In the genomic region with DNA sequence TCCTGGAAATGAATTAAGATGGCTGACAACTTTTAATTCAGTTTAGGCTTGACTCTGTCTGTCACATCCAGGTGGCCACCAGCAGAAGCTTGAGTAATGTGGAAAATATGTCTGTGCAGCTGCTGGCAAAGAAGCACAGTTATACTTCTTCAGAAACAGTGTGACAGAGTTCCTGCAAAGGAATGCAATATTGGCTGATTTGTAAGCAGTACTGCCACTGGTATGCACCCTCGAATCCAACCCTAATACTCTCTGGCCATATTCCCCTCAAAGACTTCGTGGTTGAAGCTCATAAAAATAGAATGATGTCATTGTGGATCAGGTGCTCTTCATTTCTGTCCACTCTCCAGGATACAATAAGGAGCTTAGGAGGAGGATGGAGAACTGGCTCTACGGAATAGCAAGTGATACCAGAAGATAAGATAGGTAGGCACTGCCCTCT, we compare ENCODE assay signal across 8 cellular contexts.
A peak's percentile ranks its signal among the peaks of the same experiment; 100 is the strongest.
DNase-seq lines count a peak whose midpoint lies in the region; ATAC-seq and TF ChIP-seq lines count a peak whose summit lies in the region.

No MANE protein-coding gene starts in this region.

- H3K9ac ChIP-seq in stomach smooth muscle (ENCODE audit: low read length in 2 of 2): no peak overlapping the region

- BruUV-seq in OCI-LY7 (replicated peaks; lab: Mats Ljungman, UMichigan): no TSS peak

- H3K79me2 ChIP-seq in OCI-LY7 (ENCODE audit: insufficient read depth, low read depth, low read length): peaks cover 8% of the 10 kb centered on the region; the same call in 1 of the 2 replicates

- intact Hi-C loops in OCI-LY7 (cut with micrococcal nuclease; ENCODE audit: unreplicated experiment): no loop called here

- peaks cover 2% of the 10 kb centered on the region for H3K36me3 Mint-ChIP-seq in activated CD8-positive, alpha-beta memory T cell treated with anti-CD3 and anti-CD28 coated beads, Interleukin-2, amount 10 ng/mL, durations not matched to agents 7 days and 5 days

- H2AFZ ChIP-seq in OCI-LY7 (ENCODE audit: low read length): peak overlapping the region; percentile 48

- H3K4me2 ChIP-seq in OCI-LY7 (ENCODE audit: low read length): peak overlapping the region; percentile 52

- H3K4me3 ChIP-seq in OCI-LY7 (ENCODE audit: low read depth, low read length, poor library complexity, severe bottlenecking): no peak overlapping the region
- H3K4me3 ChIP-seq in fibroblast of pulmonary artery (replicated peaks; ENCODE audit: low read depth, low read length): no peak overlapping the region
- no peak overlapping the region for H3K4me3 ChIP-seq in stomach smooth muscle (ENCODE audit: low read length in 2 of 2)
- H3K4me3 ChIP-seq in H7 (ENCODE audit: insufficient read depth, low read depth, low read length): no peak overlapping the region

- H3K27ac Mint-ChIP-seq in activated CD8-positive, alpha-beta memory T cell treated with anti-CD3 and anti-CD28 coated beads, Interleukin-2, amount 10 ng/mL, durations not matched to agents 7 days and 5 days: no peak overlapping the region

- DNase-seq in activated CD8-positive, alpha-beta memory T cell treated with anti-CD3 and anti-CD28 coated beads, Interleukin-2, amount 10 ng/mL, durations not matched to agents 7 days and 5 days: no peak
- DNase-seq in activated CD8-positive, alpha-beta memory T cell treated with anti-CD3 and anti-CD28 coated beads, Interleukin-2, amount 50 U/mL, for 48 hours: no peak
- DNase-seq in OCI-LY7 (ENCODE audit: low spot score) (peak; percentile 67), fibroblast of pulmonary artery (ENCODE audit: low read depth) (peak; percentile 75), NCI-H2227 treated with DMSO at 0.1 percent for 48 hours (lab: John Stamatoyannopoulos, UW) (no peak), H7 (no peak)

- H3K27me3 ChIP-seq in stomach smooth muscle (ENCODE audit: control insufficient read depth in 1 of 2, insufficient read depth in 2 of 2, low read length in 2 of 2) (no peaks in the 10 kb centered on the region), H7 (ENCODE audit: control insufficient read depth, insufficient read depth, low read length) (no peaks in the 10 kb centered on the region)

- peaks cover 56% of the 10 kb centered on the region for H3K4me1 ChIP-seq in OCI-LY7 (ENCODE audit: insufficient read depth, low read length, poor library complexity, severe bottlenecking)
- H3K4me1 ChIP-seq in stomach smooth muscle (ENCODE audit: control insufficient read depth, insufficient read depth, low read length): peaks cover 13% of the 10 kb centered on the region

- H3K9me2 ChIP-seq in OCI-LY7 (ENCODE audit: insufficient read depth, low read length): no peaks in the 10 kb centered on the region

- no peaks in the 10 kb centered on the region for H3K9me3 ChIP-seq in OCI-LY7 (ENCODE audit: low read length)
- H3K9me3 ChIP-seq in stomach smooth muscle (ENCODE audit: control insufficient read depth in 2 of 2, low read length in 2 of 2): no peaks in the 10 kb centered on the region

- POLR2A ChIA-PET in OCI-LY7 (lab: Charles Lee): interaction anchor here (0.6 to 2.1 kb wide), 12 partner anchors 9 to 194 kb away, joined by 3 to 16 read pairs (median 4); no protein-coding TSS in a partner anchor

- CTCF ChIA-PET in activated CD8-positive, alpha-beta memory T cell treated with anti-CD3 and anti-CD28 coated beads, Interleukin-2, amount 10 ng/mL, durations not matched to agents 7 days and 5 days (lab: Charles Lee): interaction anchor here (0.8 to 1.1 kb wide), 3 partner anchors 10 to 374 kb away, joined by 3 to 6 read pairs (median 3); no protein-coding TSS in a partner anchor
- CTCF ChIA-PET in OCI-LY7 (lab: Charles Lee; ENCODE audit: unreplicated experiment): interaction anchor here (0.8 to 1.0 kb wide), 2 partner anchors 35 to 68 kb away, joined by 4 read pairs; no protein-coding TSS in a partner anchor

- no peaks in the 10 kb centered on the region for H3K27me3 Mint-ChIP-seq in activated CD8-positive, alpha-beta memory T cell treated with anti-CD3 and anti-CD28 coated beads, Interleukin-2, amount 10 ng/mL, durations not matched to agents 7 days and 5 days

- no peaks in the 10 kb centered on the region for H4K20me1 ChIP-seq in OCI-LY7 (ENCODE audit: insufficient read depth, low read length)

- TF ChIP-seq CTCF in OCI-LY7 (conservative IDR thresholded peaks at IDR 0.05; ENCODE audit: low read length): no peak
- TF ChIP-seq CTCF in fibroblast of pulmonary artery (IDR thresholded peaks at IDR 0.05; ENCODE audit: low read length, missing control alignments): no peak

- H3K36me3 ChIP-seq in OCI-LY7 (ENCODE audit: insufficient read depth, low read length) (no peaks in the 10 kb centered on the region; the same call in 1 of the 2 replicates), stomach smooth muscle (ENCODE audit: control insufficient read depth in 2 of 2, insufficient read depth in 2 of 2, low read length in 2 of 2) (no peaks in the 10 kb centered on the region), H7 (replicated peaks; ENCODE audit: control insufficient read depth, insufficient read depth, low read length) (no peaks in the 10 kb centered on the region; the same call in 1 of the 2 replicates)

- H3K4me3 Mint-ChIP-seq in activated CD8-positive, alpha-beta memory T cell treated with anti-CD3 and anti-CD28 coated beads, Interleukin-2, amount 10 ng/mL, durations not matched to agents 7 days and 5 days: no peak overlapping the region

- ATAC-seq in activated CD8-positive, alpha-beta memory T cell treated with anti-CD3 and anti-CD28 coated beads, Interleukin-2, amount 10 ng/mL, durations not matched to agents 7 days and 5 days: peak; percentile 45
- ATAC-seq in GM21526 (IDR thresholded peaks at IDR 0.05; ENCODE audit: low FRiP score, unreplicated experiment): no peak

- peaks cover 18% of the 10 kb centered on the region for H3K4me1 Mint-ChIP-seq in activated CD8-positive, alpha-beta memory T cell treated with anti-CD3 and anti-CD28 coated beads, Interleukin-2, amount 10 ng/mL, durations not matched to agents 7 days and 5 days

- peak overlapping the region; percentile 48 for H3K27ac ChIP-seq in OCI-LY7 (ENCODE audit: low read depth, low read length, poor library complexity, severe bottlenecking)
- peak overlapping the region; percentile 13 for H3K27ac ChIP-seq in stomach smooth muscle (ENCODE audit: low read length)

- no peaks in the 10 kb centered on the region for H3K9me3 Mint-ChIP-seq in activated CD8-positive, alpha-beta memory T cell treated with anti-CD3 and anti-CD28 coated beads, Interleukin-2, amount 10 ng/mL, durations not matched to agents 7 days and 5 days (ENCODE audit: low read depth)

Comparison
In these comparisons a context has a peak if more than half of its experiments do, and no peak if none do; other contexts are left out.
1. DNase-seq: peak in OCI-LY7 (single experiment) and fibroblast of pulmonary artery (single experiment); none in activated CD8-positive, alpha-beta memory T cell treated with anti-CD3 and anti-CD28 coated beads, Interleukin-2, amount 10 ng/mL, durations not matched to agents 7 days and 5 days (single experiment), activated CD8-positive, alpha-beta memory T cell treated with anti-CD3 and anti-CD28 coated beads, Interleukin-2, amount 50 U/mL, for 48 hours (single experiment), NCI-H2227 treated with DMSO at 0.1 percent for 48 hours (single experiment) and H7 (single experiment).